ENCODE assay signal across 1 cellular context in the genomic region with DNA sequence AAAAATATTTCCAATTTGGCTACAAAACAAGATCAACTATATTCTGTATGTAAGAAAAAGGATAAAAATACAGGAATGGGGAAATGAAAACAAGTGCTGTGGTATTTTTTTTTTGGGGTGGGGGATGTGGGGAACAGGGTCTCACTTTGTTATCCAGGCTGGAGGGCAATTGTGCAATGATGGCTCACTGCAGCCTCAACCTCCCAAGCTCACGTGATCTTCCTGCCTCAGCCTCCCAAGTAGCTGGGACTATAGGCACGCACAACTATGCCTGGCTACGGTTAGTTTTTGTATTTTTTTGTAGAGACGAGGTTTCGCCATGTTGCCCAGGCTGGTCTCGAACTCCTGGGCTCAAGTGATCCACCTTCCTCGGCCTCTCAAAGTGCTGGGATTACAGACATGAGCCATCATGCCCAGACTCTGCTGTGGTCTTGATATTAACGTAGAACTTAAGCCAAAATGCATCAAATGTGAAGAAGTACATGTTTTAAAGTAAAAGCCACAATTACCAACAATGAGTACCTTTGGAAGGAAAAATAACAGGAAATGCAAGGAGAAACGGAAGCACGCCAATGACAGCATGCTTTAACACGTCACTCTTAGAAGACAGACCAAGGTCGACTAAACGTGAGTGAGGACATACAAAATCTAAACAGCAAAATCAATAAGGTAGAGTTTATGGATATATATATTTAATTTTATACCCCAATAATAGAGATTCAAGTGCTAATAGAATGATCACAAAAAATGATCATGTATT.
TF ChIP-seq lines count a peak whose summit lies in the region.

No MANE protein-coding gene starts in this region.

TF ChIP-seq in endothelial cell of umbilical vein, 7 proteins besides CTCF, POLR2A, EP300 and RAD21:
- no peak for TF ChIP-seq POLR2AphosphoS5 (IDR thresholded peaks at IDR 0.05; ENCODE audit: insufficient read depth, low read depth, low read length)
- peak; percentile 12 for TF ChIP-seq JUN (IDR thresholded peaks at IDR 0.05; ENCODE audit: borderline replicate concordance, insufficient read depth, insufficient read length, low read depth)
- TF ChIP-seq, protein P1, sequence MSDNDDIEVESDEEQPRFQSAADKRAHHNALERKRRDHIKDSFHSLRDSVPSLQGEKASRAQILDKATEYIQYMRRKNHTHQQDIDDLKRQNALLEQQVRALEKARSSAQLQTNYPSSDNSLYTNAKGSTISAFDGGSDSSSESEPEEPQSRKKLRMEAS (IDR thresholded peaks at IDR 0.05; ENCODE audit: insufficient read depth, insufficient read length), result no peak
- no peak for TF ChIP-seq MYC (IDR thresholded peaks at IDR 0.05; ENCODE audit: low read depth, low read length)
